29 cellular contexts compared by ENCODE assay signal in the genomic region with DNA sequence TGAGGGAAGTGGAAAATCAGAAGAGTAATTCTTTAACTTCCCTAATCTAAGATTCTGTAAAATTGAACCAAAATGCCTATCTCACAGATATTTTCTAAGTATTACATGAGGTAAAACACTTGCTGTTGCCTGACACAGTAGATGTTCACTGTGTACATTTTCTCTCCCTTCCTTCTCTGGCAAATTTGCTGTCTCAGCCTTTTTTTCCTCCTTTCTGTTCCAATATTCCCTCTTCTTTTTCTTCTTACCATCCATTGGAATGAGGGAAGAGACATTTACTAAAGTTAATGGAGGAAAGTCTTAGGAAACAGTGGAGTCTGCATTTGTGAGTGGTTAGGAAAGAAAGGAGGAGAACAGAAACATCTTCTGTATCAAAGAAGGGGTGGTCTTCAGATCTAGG.
"Had no signal": no experiment of that assay in that cellular context is flagged by ENCODE, and none has a peak within 500 bp of the region (broad histone marks: within the 10 kb centered on the region; RNA-seq: fewer than 3 reads in every experiment).

No MANE protein-coding gene starts in this region.

- H3K9me3 ChIP-seq: neutrophil, psoas muscle, spleen, suprapubic skin, testis, tibial artery, transverse colon, upper lobe of right lung, uterus had no signal

- ATAC-seq: naive thymus-derived CD8-positive, alpha-beta T cell; natural killer cell treated with Interleukin-12 subunit alpha and Interleukin-12 subunit beta and Interleukin-15 and Interleukin-18, amount 100 ng/mL, for 72 hours; psoas muscle; right cardiac atrium; sciatic nerve; stimulated activated memory B cell treated with anti-CD40 and anti-IgM and Interleukin-4, amounts not matched to agents 10 μg/mL and 1 μg/mL and 100 μg/mL, for 72 hours; stimulated activated naive CD8-positive, alpha-beta T cell treated with anti-CD3 and anti-CD28 coated beads, Interleukin-15, amount 100 ng/mL, for 72 hours; stimulated activated naive CD8-positive, alpha-beta T cell treated with anti-CD3 and anti-CD28 coated beads, Interleukin-15, Interleukin-2, amounts not matched to agents 100 U/mL and 50 U/mL, for 24 hours; upper lobe of right lung had no signal

- H3K27ac ChIP-seq: neutrophil, parathyroid adenoma, psoas muscle, skin epidermis, spleen, suprapubic skin, testis, tibial artery, transverse colon, upper lobe of right lung, uterus had no signal

- H2AFZ ChIP-seq: parathyroid adenoma had no signal

- H3K4me3 ChIP-seq: psoas muscle, skin epidermis, smooth muscle cell, spleen, suprapubic skin, testis, tibial artery, transverse colon, upper lobe of right lung, uterus had no signal

- H3K9ac ChIP-seq: parathyroid adenoma had no signal

- DNase-seq: naive thymus-derived CD8-positive, alpha-beta T cell; nephron progenitor cell; nucleus accumbens; posterior cingulate gyrus; psoas muscle; right cardiac atrium; spleen; stimulated activated CD4-positive, alpha-beta T cell treated with anti-CD3 and anti-CD28 coated beads, Interleukin-12 subunit alpha, Interleukin-12 subunit beta, amount 100 ng/mL, for 4 hours; stimulated activated CD4-positive, alpha-beta T cell treated with anti-CD3 and anti-CD28 coated beads, Interleukin-1b, Interleukin-23, amount 100 ng/mL, for 48 hours; stimulated activated CD4-positive, alpha-beta T cell treated with anti-CD3 and anti-CD28 coated beads, Interleukin-4, amount 100 ng/mL, for 1 hour; stimulated activated CD4-positive, alpha-beta T cell treated with anti-CD3 and anti-CD28 coated beads, Interleukin-4, amount 100 ng/mL, for 4 hours; stimulated activated CD8-positive, alpha-beta memory T cell treated with anti-CD3 and anti-CD28 coated beads, Interleukin-4, amount 100 ng/mL, for 48 hours; stimulated activated naive CD4-positive, alpha-beta T cell; stimulated activated naive CD8-positive, alpha-beta T cell treated with anti-CD3 and anti-CD28 coated beads, Interleukin-15, amount 100 ng/mL, for 72 hours; stimulated activated naive CD8-positive, alpha-beta T cell treated with anti-CD3 and anti-CD28 coated beads, Interleukin-15, Interleukin-2, amounts not matched to agents 100 U/mL and 50 U/mL, for 24 hours; substantia nigra; testis; tibial artery; transverse colon; upper lobe of right lung; uterus had no signal

- H3K36me3 ChIP-seq: neutrophil, spleen, suprapubic skin, transverse colon, upper lobe of right lung, uterus had no signal

- H3K4me1 ChIP-seq: parathyroid adenoma, psoas muscle, spleen, suprapubic skin, testis, tibial artery, transverse colon, upper lobe of right lung, uterus had no signal

- H3K79me2 ChIP-seq: parathyroid adenoma had no signal

- H3K4me2 ChIP-seq: smooth muscle cell had no signal

- H3K27me3 ChIP-seq: neutrophil, spleen, suprapubic skin, testis, tibial artery, transverse colon, upper lobe of right lung, uterus had no signal
